9 cellular contexts compared by ENCODE assay signal in genomic region chr16:29877266-29877961, GRCh38. TPM values are rescaled to one million over a fixed set of nuclear protein-coding genes. Genes with fewer than 3 reads are reported as not detected.
DNase-seq lines count a peak whose midpoint lies in the region; ATAC-seq and TF ChIP-seq lines count a peak whose summit lies in the region.
"Had no signal": no experiment of that assay in that cellular context is flagged by ENCODE, and none has a peak within 500 bp of the region (broad histone marks: within the 10 kb centered on the region; RNA-seq: fewer than 3 reads in every experiment).

No MANE protein-coding gene starts in this region.

- no peak overlapping the region for H3K4me3 ChIP-seq in GM12865 (ENCODE audit: low read depth, low read length)

- ATAC-seq in activated naive CD4-positive, alpha-beta T cell treated with anti-CD3 and anti-CD28 coated beads, Interleukin-2, amount 50 U/mL, for 72 hours: peak; percentile 80 to 86
- no peak for ATAC-seq in GM21367 (IDR thresholded peaks at IDR 0.05; ENCODE audit: unreplicated experiment)

- no peak overlapping the region for H3K27ac Mint-ChIP-seq in activated naive CD4-positive, alpha-beta T cell treated with anti-CD3 and anti-CD28 coated beads, Interleukin-2, amount 50 U/mL, for 72 hours
- no peak overlapping the region for H3K27ac Mint-ChIP-seq in type B pancreatic cell

- H3K9me3 Mint-ChIP-seq in activated naive CD4-positive, alpha-beta T cell treated with anti-CD3 and anti-CD28 coated beads, Interleukin-2, amount 50 U/mL, for 72 hours: no peaks in the 10 kb centered on the region
- H3K9me3 Mint-ChIP-seq in type B pancreatic cell: no peaks in the 10 kb centered on the region

- TF ChIP-seq CTCF in GM12865 (IDR thresholded peaks at IDR 0.05; ENCODE audit: insufficient read depth, low read depth, low read length, missing control alignments) (no peak), type B pancreatic cell (conservative IDR thresholded peaks at IDR 0.05) (no peak)

- peak overlapping the region; percentile 22 for H3K4me3 Mint-ChIP-seq in type B pancreatic cell

- peaks cover 4% of the 10 kb centered on the region for H3K4me1 Mint-ChIP-seq in type B pancreatic cell (ENCODE audit: unreplicated experiment)

- DNase-seq in GM12865 (ENCODE audit: low read depth) (peak; percentile 76), NCI-H69 (lab: John Stamatoyannopoulos, UW) (peak; percentile 51), left kidney (ENCODE audit: low read depth, low spot score) (peak; percentile 74), type B pancreatic cell (ENCODE audit: extremely low spot score, unreplicated experiment) (no peak), KG1 (lab: John Stamatoyannopoulos, UW) (no peak), DMS 273 treated with DMSO at 0.1 percent for 48 hours (lab: John Stamatoyannopoulos, UW) (no peak)
- peak in 1 of 2 donors; percentile 53 for DNase-seq in activated naive CD4-positive, alpha-beta T cell treated with anti-CD3 and anti-CD28 coated beads, Interleukin-2, amount 50 U/mL, for 72 hours (ENCODE audit: low spot score in 2 of 2)
- DNase-seq: heart right ventricle had no signal

- no peaks in the 10 kb centered on the region for H3K36me3 Mint-ChIP-seq in activated naive CD4-positive, alpha-beta T cell treated with anti-CD3 and anti-CD28 coated beads, Interleukin-2, amount 50 U/mL, for 72 hours
- peaks cover 4% of the 10 kb centered on the region for H3K36me3 Mint-ChIP-seq in type B pancreatic cell

- peaks cover 48% of the 10 kb centered on the region for H3K27me3 Mint-ChIP-seq in type B pancreatic cell

RNA-seq across cellular contexts. Expression of gene CDIPT, which starts 14.4 kb away (rescaled TPM):
- 10 to 100 TPM; 39.4 to 40.6 TPM for total RNA-seq in activated naive CD4-positive, alpha-beta T cell treated with anti-CD3 and anti-CD28 coated beads, Interleukin-2, amount 50 U/mL, for 72 hours
- 58.0 and 73.3 TPM in 2 replicates for total RNA-seq in type B pancreatic cell (ENCODE audit: low replicate concordance)

RNA-seq across cellular contexts. Expression of gene SEZ6L2, which starts 21.9 kb away (rescaled TPM):
- 1 to 10 TPM in 1 of 2 donors, under 1 TPM in 1; 0.35 to 1.3 TPM for total RNA-seq in activated naive CD4-positive, alpha-beta T cell treated with anti-CD3 and anti-CD28 coated beads, Interleukin-2, amount 50 U/mL, for 72 hours
- 19.3 and 19.4 TPM in 2 replicates for total RNA-seq in type B pancreatic cell (ENCODE audit: low replicate concordance)

RNA-seq across cellular contexts. Expression of gene ASPHD1, which starts 22.9 kb away (rescaled TPM):
- 1 to 10 TPM; 1.4 to 3.8 TPM for total RNA-seq in activated naive CD4-positive, alpha-beta T cell treated with anti-CD3 and anti-CD28 coated beads, Interleukin-2, amount 50 U/mL, for 72 hours
- total RNA-seq in type B pancreatic cell (ENCODE audit: low replicate concordance): 7.8 TPM in 2 replicates

RNA-seq across cellular contexts. Expression of gene KCTD13, which starts 48.6 kb away (rescaled TPM):
- total RNA-seq in activated naive CD4-positive, alpha-beta T cell treated with anti-CD3 and anti-CD28 coated beads, Interleukin-2, amount 50 U/mL, for 72 hours: 10 to 100 TPM; 37.1 to 55.5 TPM
- total RNA-seq in type B pancreatic cell (ENCODE audit: low replicate concordance): 17.9 and 20.6 TPM in 2 replicates

RNA-seq across cellular contexts. Expression of gene MVP, which starts 57.2 kb away (rescaled TPM):
- 100 to 1,000 TPM in 1 of 2 donors, 10 to 100 TPM in 1; 77.6 to 168 TPM for total RNA-seq in activated naive CD4-positive, alpha-beta T cell treated with anti-CD3 and anti-CD28 coated beads, Interleukin-2, amount 50 U/mL, for 72 hours
- total RNA-seq in type B pancreatic cell (ENCODE audit: low replicate concordance): 27.4 and 46.3 TPM in 2 replicates

Comparison
In these comparisons a context has a peak if more than half of its experiments do, and no peak if none do; other contexts are left out.
1. DNase-seq: peak in GM12865 (single experiment), NCI-H69 (single experiment) and left kidney (single experiment); none in type B pancreatic cell (single experiment), KG1 (single experiment) and DMS 273 treated with DMSO at 0.1 percent for 48 hours (single experiment).